ENCODE assay signal across 9 cellular contexts in the genomic region with DNA sequence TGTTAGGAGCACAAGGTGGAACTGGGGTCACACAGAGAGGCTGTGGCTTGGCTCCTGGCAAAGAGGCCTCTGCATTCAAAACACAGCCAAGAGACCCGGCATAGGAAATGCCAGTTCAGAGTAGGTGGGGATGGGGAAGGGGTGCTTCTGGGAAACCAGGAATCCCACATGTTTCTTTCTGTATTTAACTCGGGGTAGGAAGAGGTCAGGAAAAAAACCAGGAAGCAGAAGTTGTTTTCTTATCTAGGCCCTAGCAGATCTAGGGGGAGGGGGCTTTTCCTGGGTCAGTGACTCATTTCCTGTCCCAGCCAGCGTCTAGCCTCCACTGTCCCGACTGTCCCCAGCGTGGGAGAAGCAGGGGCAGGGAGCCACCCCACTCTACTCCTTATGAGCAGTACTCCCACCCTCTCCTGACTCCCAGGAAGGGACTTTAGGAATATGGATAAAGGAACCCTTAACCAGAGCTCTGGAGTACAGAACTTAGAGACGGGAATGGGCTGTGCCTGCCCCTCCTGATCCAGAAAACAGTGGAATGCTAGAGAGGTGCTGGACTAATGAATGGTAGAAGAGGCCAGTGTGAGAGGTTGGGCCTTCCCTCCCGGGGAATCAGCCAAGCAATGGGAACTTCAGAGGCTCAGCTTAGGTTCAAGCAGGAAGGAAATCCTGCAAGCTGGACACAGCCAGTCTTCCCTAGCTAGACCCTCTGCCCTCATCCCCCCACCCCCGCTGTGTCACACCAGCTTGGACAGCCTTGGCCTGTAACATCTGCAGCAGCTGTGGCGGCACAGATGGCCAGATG. TPM values are rescaled to one million over a fixed set of nuclear protein-coding genes. Genes with fewer than 3 reads are reported as not detected.
DNase-seq lines count a peak whose midpoint lies in the region; ATAC-seq and TF ChIP-seq lines count a peak whose summit lies in the region.
"Had no signal": no experiment of that assay in that cellular context is flagged by ENCODE, and none has a peak within 500 bp of the region (broad histone marks: within the 10 kb centered on the region; RNA-seq: fewer than 3 reads in every experiment).

No MANE protein-coding gene starts in this region.

- H3K4me1 Mint-ChIP-seq in naive thymus-derived CD8-positive, alpha-beta T cell: peaks cover 27 to 74% (median 68%) of the 10 kb centered on the region in 4 donors

- WGBS in GM23248 (ENCODE audit: low coverage in 1 of 2, low lambda C conversion rate in 2 of 2, missing lambda C conversion rate in 2 of 2), 2 experiments: 1 to 3% methylated on average over 9 of the region's 9 CpGs
- WGBS in SK-N-SH (ENCODE audit: low lambda C conversion rate): 11% methylated on average over 8 of the region's 9 CpGs

- H3F3A ChIP-seq in GM23248 (ENCODE audit: insufficient read depth): peaks cover 52% of the 10 kb centered on the region
- peaks cover 27% of the 10 kb centered on the region for H3F3A ChIP-seq in SK-N-SH (replicated peaks; ENCODE audit: insufficient read depth)

- H3K36me3 Mint-ChIP-seq in naive thymus-derived CD8-positive, alpha-beta T cell: peaks cover 0 to 7% (median 0%) of the 10 kb centered on the region in 3 donors

- H3K4me3 ChIP-seq in GM23248 (peak overlapping the region; percentile 57), SK-N-SH (ENCODE audit: low read depth in 2 of 2, low read length in 1 of 2) (no peak overlapping the region; a peak in 1 of 4 replicates)
- no peak overlapping the region for H3K4me3 ChIP-seq in effector memory CD4-positive, alpha-beta T cell (ENCODE audit: insufficient read depth, low read depth, low read length, poor library complexity, severe bottlenecking)

- peak overlapping the region in 8 of 10 donors; percentile 35 to 90 (median 88) for H3K27ac Mint-ChIP-seq in naive thymus-derived CD8-positive, alpha-beta T cell

- no peaks in the 10 kb centered on the region for H3K9me3 Mint-ChIP-seq in naive thymus-derived CD8-positive, alpha-beta T cell

- peak overlapping the region; percentile 92 for H3K27ac ChIP-seq in GM23248
- H3K27ac ChIP-seq in SK-N-SH (ENCODE audit: low read depth in 2 of 2, low read length in 1 of 2): peak overlapping the region; percentile 88 to 92
- peak overlapping the region; percentile 70 for H3K27ac ChIP-seq in epithelial cell of prostate
- no peak overlapping the region for H3K27ac ChIP-seq in effector memory CD4-positive, alpha-beta T cell (ENCODE audit: insufficient read depth, low read length, poor library complexity, severe bottlenecking)

- H2AFZ ChIP-seq in GM23248: peak overlapping the region; percentile 55
- peak overlapping the region; percentile 19; the same call in 1 of the 2 replicates for H2AFZ ChIP-seq in SK-N-SH (ENCODE audit: low read depth)

- H3K9me3 ChIP-seq in GM23248 (ENCODE audit: low read depth): no peaks in the 10 kb centered on the region
- H3K9me3 ChIP-seq in SK-N-SH: no peaks in the 10 kb centered on the region
- no peaks in the 10 kb centered on the region for H3K9me3 ChIP-seq in effector memory CD4-positive, alpha-beta T cell (ENCODE audit: control insufficient read depth, low read length)

- H3K4me2 ChIP-seq in GM23248 (ENCODE audit: unreplicated experiment): peak overlapping the region; percentile 75
- peak overlapping the region; percentile 70 for H3K4me2 ChIP-seq in SK-N-SH

- TF ChIP-seq CTCF in SK-N-SH (IDR thresholded peaks at IDR 0.05): no peak

- CTCF ChIA-PET in SK-N-SH (lab: Yijun Ruan, JAX): interaction anchor here (0.9 to 5.2 kb wide), 3 partner anchors 9 to 836 kb away, joined by 3 to 37 read pairs (median 3); a partner anchor contains a TSS

- TF ChIP-seq RAD21 in SK-N-SH (IDR thresholded peaks at IDR 0.05; ENCODE audit: low read length): no peak

- H3K79me2 ChIP-seq in GM23248 (ENCODE audit: insufficient read depth) (peaks cover 65% of the 10 kb centered on the region), SK-N-SH (ENCODE audit: insufficient read depth) (peaks cover 57% of the 10 kb centered on the region)

- H3K27me3 ChIP-seq in GM23248 (replicated peaks; ENCODE audit: insufficient read depth) (no peaks in the 10 kb centered on the region), SK-N-SH (ENCODE audit: insufficient read depth) (no peaks in the 10 kb centered on the region)
- H3K27me3 ChIP-seq in effector memory CD4-positive, alpha-beta T cell (replicated peaks; ENCODE audit: control insufficient read depth, insufficient read depth, low read length, poor library complexity, severe bottlenecking): no peaks in the 10 kb centered on the region

- peaks cover 6% of the 10 kb centered on the region for H3K36me3 ChIP-seq in GM23248 (ENCODE audit: low read depth)
- H3K36me3 ChIP-seq in SK-N-SH (replicated peaks in 1 of 2; ENCODE audit: control insufficient read depth in 1 of 2, insufficient read depth in 2 of 2, low read length in 1 of 2): peaks cover 0 to 18% of the 10 kb centered on the region in 2 experiments
- H3K36me3 ChIP-seq in effector memory CD4-positive, alpha-beta T cell (ENCODE audit: control insufficient read depth, insufficient read depth, low read length): no peaks in the 10 kb centered on the region

- POLR2A ChIA-PET in SK-N-SH (lab: Yijun Ruan, JAX): interaction anchor here (1.1 to 1.4 kb wide), 3 partner anchors 9 to 13 kb away, joined by 3 to 5 read pairs (median 5); a partner anchor contains a TSS
- POLR2A ChIA-PET in naive thymus-derived CD8-positive, alpha-beta T cell (lab: Charles Lee): interaction anchor here (1.0 to 1.7 kb wide), 2 partner anchors 9 kb away, joined by 3 to 7 read pairs; no protein-coding TSS in a partner anchor

- ATAC-seq in naive thymus-derived CD8-positive, alpha-beta T cell: no peak
- ATAC-seq in GM21447 (IDR thresholded peaks at IDR 0.05; ENCODE audit: unreplicated experiment): no peak

- no peak for TF ChIP-seq EP300 in SK-N-SH (IDR thresholded peaks at IDR 0.05; ENCODE audit: borderline replicate concordance in 1 of 2, low read depth in 1 of 2, low read length in 1 of 2)

- H4K20me1 ChIP-seq in GM23248 (ENCODE audit: insufficient read depth) (no peaks in the 10 kb centered on the region), SK-N-SH (ENCODE audit: insufficient read depth) (no peaks in the 10 kb centered on the region)

- H3K4me1 ChIP-seq in GM23248 (ENCODE audit: insufficient read depth) (peaks cover 66% of the 10 kb centered on the region), SK-N-SH (ENCODE audit: control insufficient read depth in 1 of 2, insufficient read depth in 2 of 2, low read depth in 1 of 2, low read length in 1 of 2) (peaks cover 48 to 52% of the 10 kb centered on the region in 2 experiments)
- H3K4me1 ChIP-seq in effector memory CD4-positive, alpha-beta T cell (ENCODE audit: control insufficient read depth, insufficient read depth, low read length, poor library complexity, severe bottlenecking): peaks cover 7% of the 10 kb centered on the region

- DNase-seq in GM23248 (peak; percentile 66), SK-N-SH (peak; percentile 72), epithelial cell of prostate (ENCODE audit: low read depth, low spot score) (no peak), DMS114 treated with DMSO at 0.1 percent for 48 hours (lab: John Stamatoyannopoulos, UW; ENCODE audit: unreplicated experiment) (no peak), COLO829 (ENCODE audit: low spot score) (no peak)
- no peak for DNase-seq in naive thymus-derived CD8-positive, alpha-beta T cell
- no peak for DNase-seq in effector memory CD4-positive, alpha-beta T cell

- no peaks in the 10 kb centered on the region for H3K9me2 ChIP-seq in GM23248 (ENCODE audit: insufficient read depth)
- H3K9me2 ChIP-seq in SK-N-SH: no peaks in the 10 kb centered on the region

- in situ Hi-C loops in GM23248 (cut with MboI): no loop called here

- peak overlapping the region in 4 of 10 donors; percentile 5 to 51 (median 42) for H3K4me3 Mint-ChIP-seq in naive thymus-derived CD8-positive, alpha-beta T cell

- H3K9ac ChIP-seq in GM23248: peak overlapping the region; percentile 84
- peak overlapping the region; percentile 62 for H3K9ac ChIP-seq in SK-N-SH

- peaks cover 0 to 2% (median 0%) of the 10 kb centered on the region in 5 donors for H3K27me3 Mint-ChIP-seq in naive thymus-derived CD8-positive, alpha-beta T cell

RNA-seq across cellular contexts. Expression of a gene that starts 5.7 kb away (rescaled TPM):
- 26.9 and 31.7 TPM in 2 replicates for total RNA-seq in GM23248 (2014; rRNA removed; shearing (Covaris generic))
- polyA plus RNA-seq in GM23248 (2016; fragmentation: Nextera tagmentation; extraction: Ambion mirVana): 44.4 and 48.0 TPM in 2 replicates
- polyA plus RNA-seq in SK-N-SH (2012; rRNA removed): 4.2 and 6.8 TPM in 2 replicates
- polyA plus RNA-seq in SK-N-SH (2012; cell fraction: cytosol; rRNA removed): 4.1 and 7.3 TPM in 2 replicates
- 13.5 and 14.1 TPM in 2 replicates for polyA plus RNA-seq in SK-N-SH (2012; cell fraction: nucleus; rRNA removed)
- 10 to 100 TPM; 11.0 to 11.4 TPM for total RNA-seq in naive thymus-derived CD8-positive, alpha-beta T cell
- polyA plus RNA-seq in naive thymus-derived CD8-positive, alpha-beta T cell: 10 to 100 TPM in 1 of 3 donors, 1 to 10 TPM in 2; 4.8 to 12.7 (median 8.1) TPM

RNA-seq across cellular contexts. Expression of a gene that starts 9.8 kb away (rescaled TPM):
- total RNA-seq in GM23248 (2014; rRNA removed; shearing (Covaris generic)): 37.9 and 62.3 TPM in 2 replicates
- polyA plus RNA-seq in GM23248 (2016; fragmentation: Nextera tagmentation; extraction: Ambion mirVana) (63.4 and 72.3 TPM in 2 replicates), SK-N-SH (2012; rRNA removed) (35.3 and 41.5 TPM in 2 replicates)
- 46.3 and 54.9 TPM in 2 replicates for polyA plus RNA-seq in SK-N-SH (2012; cell fraction: cytosol; rRNA removed)
- polyA plus RNA-seq in SK-N-SH (2012; cell fraction: nucleus; rRNA removed): 23.1 and 44.0 TPM in 2 replicates
- total RNA-seq in naive thymus-derived CD8-positive, alpha-beta T cell: 10 to 100 TPM; 67.0 to 72.0 TPM
- 100 to 1,000 TPM in 1 of 3 donors, 10 to 100 TPM in 2; 97.4 to 101 (median 98.1) TPM for polyA plus RNA-seq in naive thymus-derived CD8-positive, alpha-beta T cell

RNA-seq across cellular contexts. Expression of a gene that starts 12.9 kb away (rescaled TPM):
- 25.8 and 37.1 TPM in 2 replicates for total RNA-seq in GM23248 (2014; rRNA removed; shearing (Covaris generic))
- 51.0 and 54.3 TPM in 2 replicates for polyA plus RNA-seq in GM23248 (2016; fragmentation: Nextera tagmentation; extraction: Ambion mirVana)
- polyA plus RNA-seq in SK-N-SH (2012; rRNA removed): 26.8 and 27.3 TPM in 2 replicates
- 38.0 and 45.1 TPM in 2 replicates for polyA plus RNA-seq in SK-N-SH (2012; cell fraction: cytosol; rRNA removed)
- 12.3 and 17.0 TPM in 2 replicates for polyA plus RNA-seq in SK-N-SH (2012; cell fraction: nucleus; rRNA removed)
- total RNA-seq in naive thymus-derived CD8-positive, alpha-beta T cell: 10 to 100 TPM; 14.2 to 17.3 TPM
- polyA plus RNA-seq in naive thymus-derived CD8-positive, alpha-beta T cell: 10 to 100 TPM; 16.6 to 21.4 (median 17.4) TPM

RNA-seq across cellular contexts. Expression of a gene that starts 47.0 kb away (rescaled TPM):
- total RNA-seq in GM23248 (2014; rRNA removed; shearing (Covaris generic)): not detected in 2 replicates
- not detected in 2 replicates for polyA plus RNA-seq in GM23248 (2016; fragmentation: Nextera tagmentation; extraction: Ambion mirVana)
- polyA plus RNA-seq in SK-N-SH (2012; rRNA removed): not detected in 2 replicates
- not detected in 2 replicates for polyA plus RNA-seq in SK-N-SH (2012; cell fraction: cytosol; rRNA removed)
- polyA plus RNA-seq in SK-N-SH (2012; cell fraction: nucleus; rRNA removed): not detected in 2 replicates
- under 1 TPM; 0.31 to 0.38 TPM for total RNA-seq in naive thymus-derived CD8-positive, alpha-beta T cell
- under 1 TPM in 1 of 3 donors, not detected in 2; 0.08 TPM for polyA plus RNA-seq in naive thymus-derived CD8-positive, alpha-beta T cell
- total RNA-seq: NCI-H460 had no signal

RNA-seq across cellular contexts. Expression of a gene that starts 52.8 kb away (rescaled TPM):
- 24.4 and 34.3 TPM in 2 replicates for total RNA-seq in GM23248 (2014; rRNA removed; shearing (Covaris generic))
- polyA plus RNA-seq in GM23248 (2016; fragmentation: Nextera tagmentation; extraction: Ambion mirVana) (9.8 and 10.0 TPM in 2 replicates), SK-N-SH (2012; rRNA removed) (10.5 and 12.3 TPM in 2 replicates)
- 5.9 and 7.3 TPM in 2 replicates for polyA plus RNA-seq in SK-N-SH (2012; cell fraction: cytosol; rRNA removed)
- 20.9 and 24.8 TPM in 2 replicates for polyA plus RNA-seq in SK-N-SH (2012; cell fraction: nucleus; rRNA removed)
- total RNA-seq in naive thymus-derived CD8-positive, alpha-beta T cell: 10 to 100 TPM; 40.8 to 46.7 TPM
- 10 to 100 TPM; 11.3 to 22.0 (median 18.5) TPM for polyA plus RNA-seq in naive thymus-derived CD8-positive, alpha-beta T cell

Comparison
In these comparisons a context has a peak if more than half of its experiments do, and no peak if none do; other contexts are left out.
1. DNase-seq: peak in GM23248 (single experiment) and SK-N-SH (single experiment); none in epithelial cell of prostate (single experiment), naive thymus-derived CD8-positive, alpha-beta T cell (0 of 10), DMS114 treated with DMSO at 0.1 percent for 48 hours (single experiment), COLO829 (single experiment) and effector memory CD4-positive, alpha-beta T cell (0 of 3).